ENCODE assay signal across 14 cellular contexts in the genomic region with DNA sequence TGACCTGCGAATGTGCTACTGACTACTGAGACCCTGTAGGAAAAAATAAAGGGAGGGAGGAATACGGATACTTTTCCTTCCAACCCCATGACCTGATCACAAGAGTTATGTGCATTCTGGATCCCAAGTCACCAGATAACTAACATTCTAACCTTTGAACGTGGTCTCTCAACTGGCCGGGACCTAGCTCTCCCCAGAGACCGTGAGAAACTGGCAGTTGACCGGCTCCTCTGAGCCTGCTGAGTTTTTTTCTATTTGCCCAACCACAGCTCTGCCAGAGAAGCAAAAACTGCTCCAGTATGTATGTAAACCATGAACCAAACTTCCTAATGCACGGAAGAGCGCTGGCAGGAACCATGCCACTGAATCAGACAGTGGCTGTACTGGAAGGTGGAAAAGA. TPM values are rescaled to one million over a fixed set of nuclear protein-coding genes. Genes with fewer than 3 reads are reported as not detected.
A peak's percentile ranks its signal among the peaks of the same experiment; 100 is the strongest.
DNase-seq lines count a peak whose midpoint lies in the region; ATAC-seq and TF ChIP-seq lines count a peak whose summit lies in the region.
"Had no signal": no experiment of that assay in that cellular context is flagged by ENCODE, and none has a peak within 500 bp of the region (broad histone marks: within the 10 kb centered on the region; RNA-seq: fewer than 3 reads in every experiment).

No MANE protein-coding gene starts in this region.

- no peak for TF ChIP-seq CTCF in CD8-positive, alpha-beta T cell (IDR thresholded peaks at IDR 0.05)
- TF ChIP-seq CTCF in HCT116 (IDR thresholded peaks at IDR 0.05 in 2 of 3, conservative IDR thresholded peaks at IDR 0.05 in 1 of 3; ENCODE audit: borderline replicate concordance in 1 of 3, insufficient read depth in 1 of 3, low read depth in 2 of 3, low read length in 2 of 3) (no peak), nephron (IDR thresholded peaks at IDR 0.05; ENCODE audit: unreplicated experiment in 3 of 3) (no peak), thyroid gland (IDR thresholded peaks at IDR 0.05) (no peak)

- H3K14ac ChIP-seq in mesenchymal stem cell (ENCODE audit: low read length in 2 of 2): no peak overlapping the region

- H3K9me2 ChIP-seq in HCT116 (ENCODE audit: insufficient read depth): no peaks in the 10 kb centered on the region

- H3K9ac ChIP-seq in HCT116 (ENCODE audit: low read length) (peak overlapping the region; percentile 69), mesenchymal stem cell (ENCODE audit: low read length) (no peak overlapping the region)

- ATAC-seq in CD8-positive, alpha-beta T cell: no peak
- no peak for ATAC-seq in HCT116

- WGBS in mesenchymal stem cell: 91% methylated on average over 8 of the region's 8 CpGs
- 88 to 90% methylated on average over 8 of the region's 8 CpGs for WGBS in thyroid gland, 2 donors

- no peaks in the 10 kb centered on the region for H3K79me2 ChIP-seq in HCT116 (ENCODE audit: insufficient read depth, low read length)

- CTCF ChIA-PET in CD8-positive, alpha-beta T cell (lab: Charles Lee): interaction anchor here (0.5 to 3.7 kb wide), 7 partner anchors 12 to 106 kb away, joined by 3 to 26 read pairs (median 4); no protein-coding TSS in a partner anchor
- CTCF ChIA-PET in HCT116 (lab: Charles Lee): interaction anchor here (1.2 kb wide), 1 partner anchor 13 kb away, joined by 3 read pairs; no protein-coding TSS in a partner anchor

- H3K27ac Mint-ChIP-seq in CD8-positive, alpha-beta T cell: peak overlapping the region; percentile 97
- peak overlapping the region; percentile 95 for H3K27ac Mint-ChIP-seq in dendritic cell treated with granulocyte-macrophage colony-stimulating factor and Interleukin-4, amounts not matched to agents 40 ng/mL and 50 ng/mL, for 4 days
- peak overlapping the region; percentile 91 to 92 (median 92) for H3K27ac Mint-ChIP-seq in nephron

- H2BK120ac ChIP-seq in mesenchymal stem cell (ENCODE audit: low read depth, low read length): no peak overlapping the region

- H3K27ac ChIP-seq in CD8-positive, alpha-beta T cell (ENCODE audit: low read depth, low read length): no peak overlapping the region
- H3K27ac ChIP-seq in HCT116 (ENCODE audit: low read depth, low read length) (no peak overlapping the region), mesenchymal stem cell (ENCODE audit: low read length, poor library complexity, severe bottlenecking) (no peak overlapping the region), thyroid gland (no peak overlapping the region)

- H2BK5ac ChIP-seq in mesenchymal stem cell (ENCODE audit: low read depth, low read length, poor library complexity, severe bottlenecking): no peak overlapping the region

- H2BK15ac ChIP-seq in mesenchymal stem cell (ENCODE audit: low read depth, poor library complexity, severe bottlenecking): no peak overlapping the region

- no TSS peak for BruUV-seq in HCT116 (replicated peaks; lab: Mats Ljungman, UMichigan)

- H3K27me3 Mint-ChIP-seq in CD8-positive, alpha-beta T cell (ENCODE audit: low read depth): no peaks in the 10 kb centered on the region
- peaks cover 2% of the 10 kb centered on the region for H3K27me3 Mint-ChIP-seq in dendritic cell treated with granulocyte-macrophage colony-stimulating factor and Interleukin-4, amounts not matched to agents 40 ng/mL and 50 ng/mL, for 4 days
- H3K27me3 Mint-ChIP-seq in nephron (ENCODE audit: low read depth): no peaks in the 10 kb centered on the region

- POLR2A ChIA-PET in CD8-positive, alpha-beta T cell (lab: Charles Lee): interaction anchor here (1.1 to 5.4 kb wide), 4 partner anchors 46 to 146 kb away, joined by 3 to 129 read pairs (median 12); a partner anchor contains a TSS
- POLR2A ChIA-PET in HCT116 (lab: Charles Lee): interaction anchor here (0.9 to 1.9 kb wide), 4 partner anchors 12 to 46 kb away, joined by 3 to 10 read pairs (median 4); no protein-coding TSS in a partner anchor

- no peaks in the 10 kb centered on the region for H3K36me3 Mint-ChIP-seq in CD8-positive, alpha-beta T cell
- H3K36me3 Mint-ChIP-seq in dendritic cell treated with granulocyte-macrophage colony-stimulating factor and Interleukin-4, amounts not matched to agents 40 ng/mL and 50 ng/mL, for 4 days (ENCODE audit: low read depth): no peaks in the 10 kb centered on the region
- H3K36me3 Mint-ChIP-seq in nephron (ENCODE audit: low read depth): no peaks in the 10 kb centered on the region

- RAD21 ChIA-PET in HCT116 (lab: Charles Lee; ENCODE audit: low non-redundant PET in 1 of 2, low total read pairs in 2 of 2, uncharacterized antibody in 2 of 2, unreplicated experiment in 2 of 2): no interaction called here

- no peak overlapping the region for H4K8ac ChIP-seq in mesenchymal stem cell (ENCODE audit: low read length)

- H3K9me3 Mint-ChIP-seq in CD8-positive, alpha-beta T cell: peaks cover 2% of the 10 kb centered on the region
- no peaks in the 10 kb centered on the region for H3K9me3 Mint-ChIP-seq in dendritic cell treated with granulocyte-macrophage colony-stimulating factor and Interleukin-4, amounts not matched to agents 40 ng/mL and 50 ng/mL, for 4 days
- no peaks in the 10 kb centered on the region for H3K9me3 Mint-ChIP-seq in nephron

- peaks cover 16% of the 10 kb centered on the region for H3K4me1 ChIP-seq in CD8-positive, alpha-beta T cell (ENCODE audit: insufficient read depth, low read length)
- H3K4me1 ChIP-seq in HCT116 (ENCODE audit: control insufficient read depth in 1 of 2, insufficient read depth in 2 of 2, low read length in 2 of 2) (peaks cover 23 to 61% of the 10 kb centered on the region in 2 experiments), mesenchymal stem cell (ENCODE audit: control insufficient read depth, insufficient read depth, low read depth, low read length) (peaks cover 19% of the 10 kb centered on the region), thyroid gland (peaks cover 5 to 20% of the 10 kb centered on the region in 2 donors)

- no peak overlapping the region for H3K4me3 ChIP-seq in CD8-positive, alpha-beta T cell (ENCODE audit: low read depth, low read length)
- no peak overlapping the region for H3K4me3 ChIP-seq in HCT116 (replicated peaks in 1 of 2; ENCODE audit: low read depth in 1 of 2, low read length in 2 of 2)
- no peak overlapping the region for H3K4me3 ChIP-seq in mesenchymal stem cell (ENCODE audit: insufficient read depth in 1 of 2, low read depth in 1 of 2, low read length in 2 of 2)
- no peak overlapping the region for H3K4me3 ChIP-seq in thyroid gland (replicated peaks in 1 of 3)

- DNase-seq in CD8-positive, alpha-beta T cell: no peak
- DNase-seq in HCT116 (ENCODE audit: low read depth, low spot score) (no peak), mesenchymal stem cell (no peak), NCI-H524 (lab: John Stamatoyannopoulos, UW) (no peak), C1 segment of cervical spinal cord (lab: John Stamatoyannopoulos, UW) (no peak), thyroid gland (no peak)
- DNase-seq: activated naive CD4-positive, alpha-beta T cell; effector memory CD4-positive, alpha-beta T cell; foreskin fibroblast; NCI-H1436 treated with DMSO at 0.1 percent for 48 hours; NCI-H345; SIG-M5 had no signal

- H3K36me3 ChIP-seq in CD8-positive, alpha-beta T cell (ENCODE audit: insufficient read depth, low read length): no peaks in the 10 kb centered on the region
- H3K36me3 ChIP-seq in HCT116 (ENCODE audit: control insufficient read depth in 1 of 2, insufficient read depth in 2 of 2, low read length in 2 of 2): no peaks in the 10 kb centered on the region
- no peaks in the 10 kb centered on the region for H3K36me3 ChIP-seq in mesenchymal stem cell (ENCODE audit: control insufficient read depth in 1 of 2, insufficient read depth in 2 of 2, low read depth in 1 of 2, low read length in 2 of 2)
- no peaks in the 10 kb centered on the region for H3K36me3 ChIP-seq in thyroid gland

- peak overlapping the region; percentile 77 for H3K4me3 Mint-ChIP-seq in CD8-positive, alpha-beta T cell
- H3K4me3 Mint-ChIP-seq in dendritic cell treated with granulocyte-macrophage colony-stimulating factor and Interleukin-4, amounts not matched to agents 40 ng/mL and 50 ng/mL, for 4 days: no peak overlapping the region
- H3K4me3 Mint-ChIP-seq in nephron: peak overlapping the region in 2 of 3 experiments; percentile 11 to 50

- no peaks in the 10 kb centered on the region for H3K27me3 ChIP-seq in CD8-positive, alpha-beta T cell (ENCODE audit: insufficient read depth, low read length)
- no peaks in the 10 kb centered on the region for H3K27me3 ChIP-seq in HCT116 (ENCODE audit: insufficient read depth, low read length)
- H3K27me3 ChIP-seq in mesenchymal stem cell (ENCODE audit: control insufficient read depth in 1 of 2, insufficient read depth in 1 of 2, low read length in 2 of 2): no peaks in the 10 kb centered on the region
- no peaks in the 10 kb centered on the region for H3K27me3 ChIP-seq in thyroid gland

- no peak for TF ChIP-seq RAD21 in HCT116 (IDR thresholded peaks at IDR 0.05; ENCODE audit: low read depth)

- peaks cover 2% of the 10 kb centered on the region for H3K79me1 ChIP-seq in mesenchymal stem cell (replicated peaks; ENCODE audit: low read length, poor library complexity, severe bottlenecking)

- intact Hi-C loops in CD8-positive, alpha-beta T cell (cut with DNase I, micrococcal nuclease): loop anchor here in 1 of 2 experiments (5.0 kb wide), 1 partner anchor 149 kb away; no protein-coding TSS in a partner anchor
- intact Hi-C loops in HCT116 (cut with micrococcal nuclease): no loop called here
- intact Hi-C loops in dendritic cell treated with granulocyte-macrophage colony-stimulating factor and Interleukin-4, amounts not matched to agents 40 ng/mL and 50 ng/mL, for 4 days (cut with micrococcal nuclease): loop anchor here (5.0 kb wide), 1 partner anchor 121 kb away; a partner anchor contains a TSS
- intact Hi-C loops in thyroid gland (cut with DNase I): no loop called here

- H3K23ac ChIP-seq in mesenchymal stem cell (ENCODE audit: low read length in 2 of 2): no peak overlapping the region

- peak overlapping the region in 1 of 2 experiments; percentile 30 for H3K4ac ChIP-seq in mesenchymal stem cell (ENCODE audit: low read depth in 1 of 2, low read length in 2 of 2)

- H2BK12ac ChIP-seq in mesenchymal stem cell (ENCODE audit: low read length in 2 of 2): peak overlapping the region in 1 of 2 experiments; percentile 12

- no peak overlapping the region for H4K91ac ChIP-seq in mesenchymal stem cell (ENCODE audit: low read length)

- no peak for TF ChIP-seq POLR2A in HCT116 (IDR thresholded peaks at IDR 0.05; ENCODE audit: borderline replicate concordance, extremely low read depth, insufficient read depth, insufficient read length)
- no peak for TF ChIP-seq POLR2A in thyroid gland (IDR thresholded peaks at IDR 0.05)

- H4K20me1 ChIP-seq in HCT116 (ENCODE audit: insufficient read depth): no peaks in the 10 kb centered on the region

- no peaks in the 10 kb centered on the region for H3K9me3 ChIP-seq in CD8-positive, alpha-beta T cell (ENCODE audit: low read length)
- H3K9me3 ChIP-seq in HCT116 (ENCODE audit: control insufficient read depth in 1 of 2, insufficient read depth in 1 of 2, low read depth in 1 of 2, low read length in 2 of 2) (no peaks in the 10 kb centered on the region), mesenchymal stem cell (ENCODE audit: control insufficient read depth, low read length) (no peaks in the 10 kb centered on the region), thyroid gland (no peaks in the 10 kb centered on the region)

- H2AFZ ChIP-seq in HCT116 (ENCODE audit: low read depth, low read length, poor library complexity, severe bottlenecking) (no peak overlapping the region), mesenchymal stem cell (ENCODE audit: low read depth, low read length) (no peak overlapping the region)

- no peak overlapping the region for H3K18ac ChIP-seq in mesenchymal stem cell (ENCODE audit: low read depth in 1 of 2, low read length in 2 of 2)

- H3K4me2 ChIP-seq in HCT116 (ENCODE audit: low read length) (no peak overlapping the region), mesenchymal stem cell (ENCODE audit: low read length, poor library complexity, severe bottlenecking) (no peak overlapping the region)

- peaks cover 14% of the 10 kb centered on the region for H3K4me1 Mint-ChIP-seq in CD8-positive, alpha-beta T cell (ENCODE audit: low read depth)
- peaks cover 23% of the 10 kb centered on the region for H3K4me1 Mint-ChIP-seq in dendritic cell treated with granulocyte-macrophage colony-stimulating factor and Interleukin-4, amounts not matched to agents 40 ng/mL and 50 ng/mL, for 4 days (ENCODE audit: low read depth)
- H3K4me1 Mint-ChIP-seq in nephron: peaks cover 9% of the 10 kb centered on the region

- no peak overlapping the region for H2AK5ac ChIP-seq in mesenchymal stem cell (ENCODE audit: low read length, severe bottlenecking)

RNA-seq across cellular contexts. Expression of a gene that starts 47.5 kb away (rescaled TPM):
- 1,000 to 10,000 TPM; 1,661 to 1,675 TPM for total RNA-seq in CD8-positive, alpha-beta T cell
- total RNA-seq in HCT116 (2021; ENCODE audit: unreplicated experiment) (2,752 TPM), thyroid gland (1,000 to 10,000 TPM in 3 of 4 donors, 100 to 1,000 TPM in 1; 631 to 1,160 (median 1,099) TPM)
- polyA plus RNA-seq in HCT116 (2012): 2,841 and 3,306 TPM in 2 replicates
- 1,344 TPM for polyA plus RNA-seq in mesenchymal stem cell (2013, experiment 1 of 2)
- polyA plus RNA-seq in mesenchymal stem cell (2013, experiment 2 of 2): 1,330 TPM
